In the genomic region with DNA sequence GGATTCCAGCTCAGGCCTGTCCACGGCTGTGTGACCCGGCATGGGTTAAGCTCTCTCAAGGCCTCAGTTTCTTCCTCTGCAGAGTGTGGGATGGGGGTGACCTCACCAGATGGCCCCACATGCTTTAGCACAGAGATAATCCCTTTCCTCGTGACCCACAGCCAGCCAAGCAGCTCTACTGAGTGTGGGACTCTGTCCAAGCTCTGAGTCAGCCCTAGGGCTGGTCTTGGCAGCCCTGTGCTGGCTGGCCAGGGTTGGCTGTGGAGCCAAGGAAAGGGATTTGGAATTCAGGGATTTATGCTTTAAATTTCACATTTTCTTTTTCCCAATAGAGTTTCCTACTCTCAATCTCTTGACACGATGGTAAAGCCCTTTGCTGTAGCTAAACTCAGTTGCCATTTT, we compare ENCODE assay signal across 8 cellular contexts. TPM values are rescaled to one million over a fixed set of nuclear protein-coding genes. Genes with fewer than 3 reads are reported as not detected.
DNase-seq lines count a peak whose midpoint lies in the region; ATAC-seq and TF ChIP-seq lines count a peak whose summit lies in the region.

No MANE protein-coding gene starts in this region.

- H3K9me3 Mint-ChIP-seq in stimulated activated effector memory CD8-positive, alpha-beta T cell treated with anti-CD3 and anti-CD28 coated beads, Interleukin-12 subunit alpha, Interleukin-12 subunit beta, amount 100 ng/mL, for 72 hours = no peaks in the 10 kb centered on the region

- no peaks in the 10 kb centered on the region for H3K9me3 ChIP-seq in right atrium auricular region
- no peaks in the 10 kb centered on the region for H3K9me3 ChIP-seq in gastrocnemius medialis

- peaks cover 29% of the 10 kb centered on the region for H3K4me1 Mint-ChIP-seq in stimulated activated effector memory CD8-positive, alpha-beta T cell treated with anti-CD3 and anti-CD28 coated beads, Interleukin-12 subunit alpha, Interleukin-12 subunit beta, amount 100 ng/mL, for 72 hours

- H3K36me3 Mint-ChIP-seq in stimulated activated effector memory CD8-positive, alpha-beta T cell treated with anti-CD3 and anti-CD28 coated beads, Interleukin-12 subunit alpha, Interleukin-12 subunit beta, amount 100 ng/mL, for 72 hours = peaks cover 12% of the 10 kb centered on the region

- H3K27ac ChIP-seq in right atrium auricular region = peak overlapping the region; percentile 80 to 82
- H3K27ac ChIP-seq in gastrocnemius medialis = peak overlapping the region; percentile 80 to 83 (median 80)

- no peak overlapping the region for H3K27ac Mint-ChIP-seq in stimulated activated effector memory CD8-positive, alpha-beta T cell treated with anti-CD3 and anti-CD28 coated beads, Interleukin-12 subunit alpha, Interleukin-12 subunit beta, amount 100 ng/mL, for 72 hours

- in situ Hi-C loops in gastrocnemius medialis (cut with MboI; ENCODE audit: low sequenced_read_pairs in 4 of 4) = no loop called here

- ATAC-seq in gastrocnemius medialis (peak; percentile 96 to 97), GM18502 (IDR thresholded peaks at IDR 0.05; ENCODE audit: poor library complexity, unreplicated experiment) (no peak), GM19023 (IDR thresholded peaks at IDR 0.05; ENCODE audit: unreplicated experiment) (no peak)
- ATAC-seq in stimulated activated effector memory CD8-positive, alpha-beta T cell treated with anti-CD3 and anti-CD28 coated beads, Interleukin-12 subunit alpha, Interleukin-12 subunit beta, amount 100 ng/mL, for 72 hours = no peak

- no peaks in the 10 kb centered on the region for H3K27me3 ChIP-seq in right atrium auricular region
- H3K27me3 ChIP-seq in gastrocnemius medialis = no peaks in the 10 kb centered on the region

- TF ChIP-seq CTCF in right atrium auricular region (IDR thresholded peaks at IDR 0.05) (no peak), gastrocnemius medialis (IDR thresholded peaks at IDR 0.05 in 4 of 5, conservative IDR thresholded peaks at IDR 0.05 in 1 of 5) (no peak)

- no peak for TF ChIP-seq POLR2A in gastrocnemius medialis (IDR thresholded peaks at IDR 0.05)

- no peak overlapping the region for H3K4me3 Mint-ChIP-seq in stimulated activated effector memory CD8-positive, alpha-beta T cell treated with anti-CD3 and anti-CD28 coated beads, Interleukin-12 subunit alpha, Interleukin-12 subunit beta, amount 100 ng/mL, for 72 hours

- intact Hi-C loops in gastrocnemius medialis (cut with DNase I; ENCODE audit: low total_unique reads) = loop anchor here (1.0 kb wide), 2 partner anchors 15 to 109 kb away; no protein-coding TSS in a partner anchor

- H3K4me3 ChIP-seq in right atrium auricular region = no peak overlapping the region
- no peak overlapping the region for H3K4me3 ChIP-seq in gastrocnemius medialis

- peaks cover 0 to 34% of the 10 kb centered on the region in 2 donors for H3K4me1 ChIP-seq in right atrium auricular region
- H3K4me1 ChIP-seq in gastrocnemius medialis = peaks cover 23 to 31% of the 10 kb centered on the region in 2 donors

- peak; percentile 93 for DNase-seq in HCEC 1CT
- DNase-seq in anterior cingulate cortex (lab: John Stamatoyannopoulos, UW) = peak in 55 of 58 donors; percentile 27 to 89 (median 74)
- DNase-seq in right atrium auricular region (ENCODE audit: low spot score) = peak; percentile 93
- DNase-seq in gastrocnemius medialis = peak; percentile 91 to 93
- no peak for DNase-seq in NCI-H146 (lab: John Stamatoyannopoulos, UW)
- DNase-seq in stimulated activated effector memory CD8-positive, alpha-beta T cell treated with anti-CD3 and anti-CD28 coated beads, Interleukin-12 subunit alpha, Interleukin-12 subunit beta, amount 100 ng/mL, for 72 hours (ENCODE audit: low spot score in 2 of 2) = no peak

- H3K36me3 ChIP-seq in right atrium auricular region (no peaks in the 10 kb centered on the region), gastrocnemius medialis (no peaks in the 10 kb centered on the region)

RNA-seq across cellular contexts. Expression of a gene that starts 19.7 kb away (rescaled TPM):
- total RNA-seq in right atrium auricular region = 10 to 100 TPM; 13.0 to 20.8 TPM
- total RNA-seq in gastrocnemius medialis = 1 to 10 TPM; 5.0 to 8.9 (median 5.2) TPM

RNA-seq across cellular contexts. Expression of a gene that starts 56.8 kb away (rescaled TPM):
- total RNA-seq in right atrium auricular region (100 to 1,000 TPM; 104 to 140 TPM), gastrocnemius medialis (100 to 1,000 TPM; 126 to 224 (median 169) TPM)

Comparison
In these comparisons a context has a peak if more than half of its experiments do, and no peak if none do; other contexts are left out.
1. DNase-seq: peak in HCEC 1CT (single experiment), anterior cingulate cortex (55 of 58), right atrium auricular region (single experiment) and gastrocnemius medialis (2 of 2); none in NCI-H146 (single experiment) and stimulated activated effector memory CD8-positive, alpha-beta T cell treated with anti-CD3 and anti-CD28 coated beads, Interleukin-12 subunit alpha, Interleukin-12 subunit beta, amount 100 ng/mL, for 72 hours (0 of 2).
2. ATAC-seq: peak in gastrocnemius medialis (2 of 2); none in GM18502 (single experiment), GM19023 (single experiment) and stimulated activated effector memory CD8-positive, alpha-beta T cell treated with anti-CD3 and anti-CD28 coated beads, Interleukin-12 subunit alpha, Interleukin-12 subunit beta, amount 100 ng/mL, for 72 hours (single experiment).